In the genomic region with DNA sequence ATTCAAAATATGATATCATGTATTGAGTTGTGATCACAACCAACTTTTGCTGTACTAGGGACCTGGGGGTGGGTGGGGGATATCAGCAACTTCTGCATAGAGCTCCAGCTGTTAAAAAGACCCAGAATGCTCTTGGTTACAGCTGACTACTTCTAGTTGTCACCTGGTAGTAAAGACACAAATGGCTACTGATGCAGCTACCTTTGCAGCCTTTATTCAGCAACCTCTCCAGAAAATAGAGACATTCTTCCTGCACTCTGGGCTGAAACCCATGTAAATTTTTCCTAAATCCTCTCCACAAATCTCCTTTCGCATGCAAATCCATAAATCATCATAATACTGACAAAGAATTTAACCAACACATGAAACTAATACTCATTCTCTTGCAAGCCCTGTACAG, we compare ENCODE assay signal across 18 cellular contexts.
"Had no signal": no experiment of that assay in that cellular context is flagged by ENCODE, and none has a peak within 500 bp of the region (broad histone marks: within the 10 kb centered on the region; RNA-seq: fewer than 3 reads in every experiment).

No MANE protein-coding gene starts in this region.

- H3K4me1 ChIP-seq: adrenal gland, colonic mucosa, parathyroid adenoma had no signal

- H3K36me3 ChIP-seq: adrenal gland, colonic mucosa, esophagus muscularis mucosa, tibial nerve had no signal

- H3K9me3 Mint-ChIP-seq: activated naive CD4-positive, alpha-beta T cell treated with anti-CD3 and anti-CD28 coated beads, Interleukin-2, amount 50 U/mL, for 24 hours; immature natural killer cell; T-cell had no signal

- H3K79me2 ChIP-seq: parathyroid adenoma had no signal

- ATAC-seq: activated CD8-positive, alpha-beta memory T cell treated with anti-CD3 and anti-CD28 coated beads, Interleukin-2, amount 10 ng/mL, durations not matched to agents 7 days and 5 days; stimulated activated effector memory CD8-positive, alpha-beta T cell treated with anti-CD3 and anti-CD28 coated beads, Interleukin-12 subunit alpha, Interleukin-12 subunit beta, amount 100 ng/mL, for 72 hours; T-cell had no signal

- H3K4me3 ChIP-seq: adrenal gland, colonic mucosa, esophagus muscularis mucosa, hepatocyte, lung, SK-N-MC, tibial nerve had no signal

- H3K4me1 Mint-ChIP-seq: activated CD8-positive, alpha-beta memory T cell treated with anti-CD3 and anti-CD28 coated beads, Interleukin-2, amount 10 ng/mL, durations not matched to agents 7 days and 5 days; activated naive CD4-positive, alpha-beta T cell treated with anti-CD3 and anti-CD28 coated beads, Interleukin-2, amount 50 U/mL, for 24 hours; stimulated activated effector memory CD8-positive, alpha-beta T cell treated with anti-CD3 and anti-CD28 coated beads, Interleukin-12 subunit alpha, Interleukin-12 subunit beta, amount 100 ng/mL, for 72 hours; T-cell had no signal

- H3K9me3 ChIP-seq: adrenal gland, colonic mucosa, esophagus muscularis mucosa, tibial nerve had no signal

- H3K27me3 ChIP-seq: adrenal gland, colonic mucosa, esophagus muscularis mucosa, hepatocyte, tibial nerve had no signal

- H3K27ac ChIP-seq: adrenal gland, colonic mucosa, hepatocyte, parathyroid adenoma, tibial nerve had no signal

- H3K4me2 ChIP-seq: hepatocyte had no signal

- H3K27ac Mint-ChIP-seq: activated CD8-positive, alpha-beta memory T cell treated with anti-CD3 and anti-CD28 coated beads, Interleukin-2, amount 10 ng/mL, durations not matched to agents 7 days and 5 days; activated naive CD4-positive, alpha-beta T cell treated with anti-CD3 and anti-CD28 coated beads, Interleukin-2, amount 50 U/mL, for 24 hours; immature natural killer cell; stimulated activated effector memory CD8-positive, alpha-beta T cell treated with anti-CD3 and anti-CD28 coated beads, Interleukin-12 subunit alpha, Interleukin-12 subunit beta, amount 100 ng/mL, for 72 hours; T-cell had no signal

- H2AFZ ChIP-seq: hepatocyte, parathyroid adenoma had no signal

- H3K36me3 Mint-ChIP-seq: activated CD8-positive, alpha-beta memory T cell treated with anti-CD3 and anti-CD28 coated beads, Interleukin-2, amount 10 ng/mL, durations not matched to agents 7 days and 5 days; activated naive CD4-positive, alpha-beta T cell treated with anti-CD3 and anti-CD28 coated beads, Interleukin-2, amount 50 U/mL, for 24 hours; immature natural killer cell; stimulated activated effector memory CD8-positive, alpha-beta T cell treated with anti-CD3 and anti-CD28 coated beads, Interleukin-12 subunit alpha, Interleukin-12 subunit beta, amount 100 ng/mL, for 72 hours; T-cell had no signal

- DNase-seq: activated CD4-positive, alpha-beta T cell treated with anti-CD3 and anti-CD28 coated beads for 1 hour; activated CD4-positive, alpha-beta T cell treated with anti-CD3 and anti-CD28 coated beads, Interleukin-2, amount 50 U/mL, for 48 hours; activated CD8-positive, alpha-beta memory T cell treated with anti-CD3 and anti-CD28 coated beads, Interleukin-2, amount 10 ng/mL, durations not matched to agents 7 days and 5 days; activated effector memory CD4-positive, alpha-beta T cell treated with anti-CD3 and anti-CD28 coated beads, Interleukin-2, amount 50 U/mL, for 16 hours; activated T-cell treated with anti-CD3 and anti-CD28 coated beads, Interleukin-2, amount 50 U/mL, for 48 hours; adrenal gland; colonic mucosa; immature natural killer cell; T-cell; T1000 had no signal

- H3K4me3 Mint-ChIP-seq: activated CD8-positive, alpha-beta memory T cell treated with anti-CD3 and anti-CD28 coated beads, Interleukin-2, amount 10 ng/mL, durations not matched to agents 7 days and 5 days; activated naive CD4-positive, alpha-beta T cell treated with anti-CD3 and anti-CD28 coated beads, Interleukin-2, amount 50 U/mL, for 24 hours; immature natural killer cell; stimulated activated effector memory CD8-positive, alpha-beta T cell treated with anti-CD3 and anti-CD28 coated beads, Interleukin-12 subunit alpha, Interleukin-12 subunit beta, amount 100 ng/mL, for 72 hours; T-cell had no signal
